Comparison of ENCODE assay signal across 8 cellular contexts in the genomic region with DNA sequence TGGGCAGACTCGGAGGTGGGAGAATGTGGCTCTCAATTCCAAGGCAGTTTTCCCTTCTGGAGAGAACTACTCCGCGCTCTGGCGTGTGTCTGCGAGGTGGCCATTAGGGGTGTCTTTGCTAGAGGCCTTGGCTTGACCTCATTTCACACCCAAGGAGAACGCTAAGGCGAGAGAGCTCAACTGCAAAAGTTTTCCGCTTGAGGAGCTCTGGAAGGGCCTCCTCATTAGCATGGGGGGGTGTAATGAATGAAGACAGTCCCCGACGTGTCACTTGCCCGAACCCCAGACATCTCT. TPM values are rescaled to one million over a fixed set of nuclear protein-coding genes. Genes with fewer than 3 reads are reported as not detected.
DNase-seq lines count a peak whose midpoint lies in the region; ATAC-seq and TF ChIP-seq lines count a peak whose summit lies in the region.

No MANE protein-coding gene starts in this region.

- no peak overlapping the region for H2AFZ ChIP-seq in OCI-LY1 (ENCODE audit: low read length)

- H3K56ac ChIP-seq in mesendoderm (ENCODE audit: low read length), result peak overlapping the region; percentile 98

- peaks cover 3% of the 10 kb centered on the region for H3K79me1 ChIP-seq in mesendoderm (ENCODE audit: low read length)

- H3K9me3 ChIP-seq in OCI-LY1 (ENCODE audit: low read length) (no peaks in the 10 kb centered on the region), aorta (ENCODE audit: control insufficient read depth, low read length) (no peaks in the 10 kb centered on the region)

- H2BK120ac ChIP-seq in mesendoderm (ENCODE audit: low read depth, low read length), result no peak overlapping the region

- no peak overlapping the region for H4K5ac ChIP-seq in mesendoderm (ENCODE audit: low read length)

- H3K9me2 ChIP-seq in OCI-LY1 (ENCODE audit: low read depth, low read length), result no peaks in the 10 kb centered on the region

- H3K4me3 ChIP-seq in OCI-LY1 (ENCODE audit: low read depth, low read length, poor library complexity, severe bottlenecking) (peak overlapping the region; percentile 77), choroid plexus epithelial cell (ENCODE audit: low read depth, low read length) (peak overlapping the region; percentile 85), mesendoderm (ENCODE audit: low read length) (peak overlapping the region; percentile 67), aorta (ENCODE audit: low read length in 2 of 2) (peak overlapping the region; percentile 67 to 84)

- H3K4me2 ChIP-seq in OCI-LY1 (ENCODE audit: low read length), result peak overlapping the region; percentile 77
- H3K4me2 ChIP-seq in mesendoderm (ENCODE audit: low read length), result peak overlapping the region; percentile 29

- H2AK5ac ChIP-seq in mesendoderm (ENCODE audit: low read length), result no peak overlapping the region

- H3K36me3 ChIP-seq in OCI-LY1 (ENCODE audit: insufficient read depth, low read length), result no peaks in the 10 kb centered on the region; the same call in 1 of the 2 replicates
- H3K36me3 ChIP-seq in mesendoderm (ENCODE audit: control insufficient read depth, insufficient read depth, low read length), result no peaks in the 10 kb centered on the region
- no peaks in the 10 kb centered on the region for H3K36me3 ChIP-seq in aorta (ENCODE audit: control insufficient read depth in 1 of 2, insufficient read depth in 2 of 2, low read length in 1 of 2)

- peak overlapping the region; percentile 90 for H3K9ac ChIP-seq in OCI-LY1 (ENCODE audit: low read length)
- peak overlapping the region; percentile 93 for H3K9ac ChIP-seq in mesendoderm (ENCODE audit: low read length)

- no CpG with 5 or more reads among the region's 11 CpGs for whole genome bisulfite sequencing in mesendoderm (ENCODE audit: extremely low coverage, insufficient coverage, low lambda C conversion rate)
- WGBS in aorta, 2 donors, result 0% methylated on average over 11 of the region's 11 CpGs

- peak overlapping the region; percentile 61 for H2BK5ac ChIP-seq in mesendoderm (ENCODE audit: low read length)

- H3F3A ChIP-seq in OCI-LY1 (ENCODE audit: insufficient read depth, low read length), result no peaks in the 10 kb centered on the region

- H3K27ac ChIP-seq in OCI-LY1 (ENCODE audit: low read depth, low read length, poor library complexity, severe bottlenecking), result peak overlapping the region; percentile 86
- H3K27ac ChIP-seq in mesendoderm (ENCODE audit: low read depth, low read length), result peak overlapping the region; percentile 96
- H3K27ac ChIP-seq in aorta (ENCODE audit: low read depth in 1 of 2, low read length in 2 of 2), result peak overlapping the region; percentile 2 to 88

- H3K4ac ChIP-seq in mesendoderm (ENCODE audit: low read depth, low read length), result no peak overlapping the region

- TF ChIP-seq CTCF in OCI-LY1 (IDR thresholded peaks at IDR 0.05; ENCODE audit: low read length) (no peak), choroid plexus epithelial cell (conservative IDR thresholded peaks at IDR 0.05; ENCODE audit: low read depth, low read length) (no peak)

- H3K79me2 ChIP-seq in OCI-LY1 (ENCODE audit: insufficient read depth, low read length), result peaks cover 25% of the 10 kb centered on the region
- peaks cover 33% of the 10 kb centered on the region for H3K79me2 ChIP-seq in mesendoderm (ENCODE audit: control insufficient read depth, insufficient read depth, low read length)

- peak; percentile 86 for DNase-seq in DMS53 (lab: John Stamatoyannopoulos, UW)
- no peak for DNase-seq in DMS53 treated with DMSO at 0.1 percent for 48 hours (lab: John Stamatoyannopoulos, UW; ENCODE audit: unreplicated experiment)
- peak; percentile 42 for DNase-seq in H4 (ENCODE audit: low spot score)
- DNase-seq in choroid plexus epithelial cell (ENCODE audit: low read depth), result no peak
- peak; percentile 79 for DNase-seq in mesendoderm
- no peak for DNase-seq in aorta
- DNase-seq in AG08395 (ENCODE audit: low spot score), result no peak

- intact Hi-C loops in aorta (cut with DNase I), result loop anchor here (5.0 to 10.0 kb wide), 5 partner anchors 115 to 545 kb away; a partner anchor contains a TSS

- no peak for ATAC-seq in aorta (ENCODE audit: low FRiP score)

- peak overlapping the region; percentile 53 for H3K23ac ChIP-seq in mesendoderm (ENCODE audit: low read length)

- H4K8ac ChIP-seq in mesendoderm (ENCODE audit: low read depth, low read length), result no peak overlapping the region

- H3K4me1 ChIP-seq in OCI-LY1 (ENCODE audit: insufficient read depth, low read length, severe bottlenecking) (peaks cover 15% of the 10 kb centered on the region), mesendoderm (ENCODE audit: control insufficient read depth, low read depth, low read length) (peaks cover 1% of the 10 kb centered on the region), aorta (ENCODE audit: control insufficient read depth in 1 of 2, insufficient read depth in 2 of 2, low read length in 2 of 2) (peaks cover 0 to 2% of the 10 kb centered on the region in 2 donors)

- H4K20me1 ChIP-seq in OCI-LY1 (ENCODE audit: insufficient read depth, low read length), result no peaks in the 10 kb centered on the region

- H3K18ac ChIP-seq in mesendoderm (ENCODE audit: low read length), result peak overlapping the region; percentile 28

- H2BK15ac ChIP-seq in mesendoderm (replicated peaks; ENCODE audit: low read depth), result no peak overlapping the region

- no peaks in the 10 kb centered on the region for H3K27me3 ChIP-seq in OCI-LY1 (ENCODE audit: insufficient read depth, low read length)
- no peaks in the 10 kb centered on the region for H3K27me3 ChIP-seq in mesendoderm (ENCODE audit: insufficient read depth, low read length, poor library complexity)
- no peaks in the 10 kb centered on the region for H3K27me3 ChIP-seq in aorta (ENCODE audit: control insufficient read depth in 1 of 2, insufficient read depth in 2 of 2, low read length in 1 of 2)

RNA-seq across cellular contexts. Expression of a gene that starts 0.7 kb away (rescaled TPM):
- total RNA-seq in H4 (2014; rRNA removed; shearing (Covaris generic)), result 43.2 and 64.8 TPM in 2 replicates
- 77.2 TPM for polyA plus RNA-seq in mesendoderm (2013, experiment 1 of 2)
- polyA plus RNA-seq in mesendoderm (2013, experiment 2 of 2), result 77.5 TPM
- total RNA-seq in aorta, result 100 to 1,000 TPM in 1 of 2 donors, 10 to 100 TPM in 1; 83.7 to 162 TPM
- 10 to 100 TPM; 24.9 to 31.1 TPM for polyA plus RNA-seq in aorta

Comparison
In these comparisons a context has a peak if more than half of its experiments do, and no peak if none do; other contexts are left out.
1. DNase-seq: peak in DMS53 (single experiment), H4 (single experiment) and mesendoderm (single experiment); none in DMS53 treated with DMSO at 0.1 percent for 48 hours (single experiment), choroid plexus epithelial cell (single experiment), aorta (0 of 2) and AG08395 (single experiment).
2. H3K27ac ChIP-seq: peak in every context shown above with its lines; median percentile 96 in mesendoderm; 86 in OCI-LY1; 45 in aorta.
3. Peak in every context shown above with its lines, with median percentiles within 50 percentile points of each other: H3K4me3 ChIP-seq.